ENCODE assay signal across 10 cellular contexts in genomic region chr3:72816843-72817485, GRCh38. TPM values are rescaled to one million over a fixed set of nuclear protein-coding genes. Genes with fewer than 3 reads are reported as not detected.
DNase-seq lines count a peak whose midpoint lies in the region; ATAC-seq and TF ChIP-seq lines count a peak whose summit lies in the region.
"Had no signal": no experiment of that assay in that cellular context is flagged by ENCODE, and none has a peak within 500 bp of the region (broad histone marks: within the 10 kb centered on the region; RNA-seq: fewer than 3 reads in every experiment).

No MANE protein-coding gene starts in this region.

- no peak for TF ChIP-seq CTCF in GM13977 (IDR thresholded peaks at IDR 0.05; ENCODE audit: extremely low read depth, insufficient read depth, missing control alignments)

- in situ Hi-C loops in GM13977 (cut with MboI; ENCODE audit: low pct_unique_long_range_greater_than_20kb, low sequenced_read_pairs, unreplicated experiment), result no loop called here

- DNase-seq in GM13977 (ENCODE audit: low spot score) (peak; percentile 32), NCI-H187 treated with DMSO at 0.1 percent for 48 hours (lab: John Stamatoyannopoulos, UW) (peak; percentile 19), H4 (ENCODE audit: low spot score) (no peak), NCI-H2171 (lab: John Stamatoyannopoulos, UW) (no peak), NCI-H2227 treated with DMSO at 0.1 percent for 48 hours (lab: John Stamatoyannopoulos, UW) (no peak), NCI-H1930 (lab: John Stamatoyannopoulos, UW) (no peak)
- DNase-seq: mammary epithelial cell had no signal

- ATAC-seq in GM19035 (IDR thresholded peaks at IDR 0.05; ENCODE audit: unreplicated experiment) (peak; percentile 58), HG02885 (IDR thresholded peaks at IDR 0.05; ENCODE audit: poor library complexity, unreplicated experiment) (peak; percentile 50)
- ATAC-seq: HCT116 had no signal

RNA-seq across cellular contexts. Expression of gene SHQ1, which starts 31.3 kb away (rescaled TPM):
- 19.5 and 22.3 TPM in 2 replicates for total RNA-seq in H4 (2014; rRNA removed; shearing (Covaris generic))

Comparison
In these comparisons a context has a peak if more than half of its experiments do, and no peak if none do; other contexts are left out.
1. DNase-seq: peak in GM13977 (single experiment) and NCI-H187 treated with DMSO at 0.1 percent for 48 hours (single experiment); none in H4 (single experiment), NCI-H2171 (single experiment), NCI-H2227 treated with DMSO at 0.1 percent for 48 hours (single experiment) and NCI-H1930 (0 of 2).